ENCODE assay signal across 20 cellular contexts in genomic region chr10:30628576-30628975, GRCh38. TPM values are rescaled to one million over a fixed set of nuclear protein-coding genes. Genes with fewer than 3 reads are reported as not detected.
"Had no signal": no experiment of that assay in that cellular context is flagged by ENCODE, and none has a peak within 500 bp of the region (broad histone marks: within the 10 kb centered on the region; RNA-seq: fewer than 3 reads in every experiment).

No MANE protein-coding gene starts in this region.

RNA-seq across cellular contexts. Expression of gene LYZL2, which starts 1.0 kb away (rescaled TPM):
- total RNA-seq: activated naive CD4-positive, alpha-beta T cell treated with anti-CD3 and anti-CD28 coated beads for 36 hours; activated naive CD4-positive, alpha-beta T cell treated with anti-CD3 and anti-CD28 coated beads, Interleukin-2, amount 50 U/mL, for 72 hours; activated naive CD8-positive, alpha-beta T cell treated with anti-CD3 and anti-CD28 coated beads for 36 hours; activated naive CD8-positive, alpha-beta T cell treated with anti-CD3 and anti-CD28 coated beads, Interleukin-2, amount 10 ng/mL, durations not matched to agents 7 days and 5 days; activated T-cell treated with anti-CD3 and anti-CD28 coated beads, Interleukin-2, amount 50 U/mL, for 4 hours; activated T-cell treated with anti-CD3 and anti-CD28 coated beads, Interleukin-2, amount 50 U/mL, for 72 hours; activated T-helper 1 cell treated with anti-CD3 and anti-CD28 coated beads, Interleukin-12 subunit alpha, Interleukin-12 subunit beta, Interleukin-2, Interleukin-4 antibody, amounts not matched to agents 30 ng/mL and 10 ng/mL and 1 ng/mL, durations not matched to agents 14 hours and 24 hours and 36 hours; activated T-helper 17 cell treated with anti-CD3 and anti-CD28 coated beads, Interleukin-2, amount 50 U/mL, for 72 hours; activated T-helper 2 cell treated with anti-CD3 and anti-CD28 coated beads, Interferon-gamma antibody, Interleukin-2, Interleukin-4, amounts not matched to agents 10 μg/mL and 5 μg/mL and 100 μg/mL, durations not matched to agents 14 hours and 24 hours and 36 hours; adrenal gland; aorta; ascending aorta; astrocyte; body of pancreas; breast epithelium; cardiac muscle cell; cardiac septum; cerebellum; chondrocyte had no signal
- polyA plus RNA-seq: adipose tissue, adrenal gland, aorta, cardiac muscle cell had no signal
